ENCODE assay signal across 13 cellular contexts in the genomic region with DNA sequence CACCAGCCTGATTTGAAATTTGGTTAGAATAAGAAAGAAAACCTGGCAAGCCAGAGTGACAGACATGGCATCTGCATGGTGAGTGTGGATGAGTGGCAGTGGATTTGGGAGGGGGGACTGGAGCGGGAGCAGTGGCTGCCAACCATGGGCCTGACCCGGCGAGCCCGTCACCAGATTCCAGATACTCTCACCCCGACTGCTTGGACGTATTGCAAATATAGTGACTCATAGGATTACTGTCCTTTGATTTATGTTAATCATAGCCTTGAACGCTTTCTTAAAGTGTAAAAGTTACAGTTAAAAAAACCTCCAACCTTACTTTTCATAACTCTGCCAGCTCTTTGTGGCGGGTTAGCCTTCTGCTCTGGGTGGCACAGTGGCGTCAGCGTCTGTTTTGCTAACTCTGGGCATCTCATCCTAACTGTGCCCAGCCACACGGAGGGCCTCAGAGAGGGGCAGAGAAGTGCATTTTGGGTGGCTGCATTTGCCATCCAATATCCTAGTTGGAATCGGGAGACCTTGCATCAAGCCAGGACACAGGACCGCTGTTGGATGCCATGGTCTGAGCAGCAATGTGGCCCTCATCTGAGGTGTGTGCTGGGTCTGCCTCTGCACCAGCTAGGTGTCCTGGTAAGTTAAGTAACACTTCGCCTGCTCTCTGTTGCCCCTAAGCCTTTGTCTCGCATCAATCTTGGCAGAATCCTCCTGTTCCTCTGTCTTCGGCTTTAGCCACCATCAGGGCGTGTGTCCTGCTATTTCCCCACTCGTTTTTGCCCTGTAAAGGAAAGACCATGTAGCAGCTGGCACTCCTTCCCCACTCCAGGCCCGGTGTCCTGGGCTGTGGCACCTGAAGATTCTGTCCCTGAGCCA. TPM values are rescaled to one million over a fixed set of nuclear protein-coding genes. Genes with fewer than 3 reads are reported as not detected.
DNase-seq lines count a peak whose midpoint lies in the region; ATAC-seq lines count a peak whose summit lies in the region.
"Had no signal": no experiment of that assay in that cellular context is flagged by ENCODE, and none has a peak within 500 bp of the region (broad histone marks: within the 10 kb centered on the region; RNA-seq: fewer than 3 reads in every experiment).

No MANE protein-coding gene starts in this region.

- no peak overlapping the region for H2AFZ ChIP-seq in GM23248

- H3K36me3 ChIP-seq in GM23248 (ENCODE audit: low read depth) (no peaks in the 10 kb centered on the region; the same call in 1 of the 2 replicates), esophagus (ENCODE audit: control insufficient read depth in 2 of 2, insufficient read depth in 2 of 2, low read length in 1 of 2) (peaks cover 0 to 5% of the 10 kb centered on the region in 2 donors), skeletal muscle satellite cell (ENCODE audit: insufficient read depth, low read length) (peaks cover 3% of the 10 kb centered on the region)

- peaks cover 34% of the 10 kb centered on the region for H3F3A ChIP-seq in GM23248 (ENCODE audit: insufficient read depth)

- in situ Hi-C loops in GM23248 (cut with MboI), result no loop called here

- H3K27ac ChIP-seq in GM23248 (peak overlapping the region; percentile 50), esophagus (ENCODE audit: low read depth in 2 of 2, low read length in 1 of 2) (peak overlapping the region; percentile 69 to 88)
- H3K27ac ChIP-seq: heart right ventricle, prostate gland had no signal

- H3K4me1 ChIP-seq in GM23248 (ENCODE audit: insufficient read depth), result peaks cover 25% of the 10 kb centered on the region
- peaks cover 7 to 42% of the 10 kb centered on the region in 2 donors for H3K4me1 ChIP-seq in esophagus (ENCODE audit: control insufficient read depth in 2 of 2, insufficient read depth in 2 of 2, low read length in 1 of 2)
- peaks cover 35% of the 10 kb centered on the region for H3K4me1 ChIP-seq in skeletal muscle satellite cell (ENCODE audit: control insufficient read depth, insufficient read depth, low read length)
- H3K4me1 ChIP-seq: prostate gland had no signal

- no peaks in the 10 kb centered on the region for H3K9me2 ChIP-seq in GM23248 (ENCODE audit: insufficient read depth)

- peak overlapping the region; percentile 24 for H3K4me2 ChIP-seq in GM23248 (ENCODE audit: unreplicated experiment)
- H3K4me2 ChIP-seq in skeletal muscle satellite cell (ENCODE audit: low read length), result peak overlapping the region; percentile 53

- no peak for ATAC-seq in GM18868 (IDR thresholded peaks at IDR 0.05; ENCODE audit: unreplicated experiment)
- ATAC-seq: activated T-cell treated with anti-CD3 and anti-CD28 coated beads, Interleukin-2, amount 50 U/mL, for 72 hours; heart right ventricle had no signal

- H3K4me3 ChIP-seq in GM23248, result 0 out of 2 replicates have a peak overlapping the region, but pooled peaks have one; percentile 8
- H3K4me3 ChIP-seq in esophagus (ENCODE audit: low read depth in 1 of 2, low read length in 2 of 2), result no peak overlapping the region
- H3K4me3 ChIP-seq in skeletal muscle satellite cell (ENCODE audit: low read length), result no peak overlapping the region
- H3K4me3 ChIP-seq: heart right ventricle, prostate gland had no signal

- H3K9me3 ChIP-seq in GM23248 (ENCODE audit: low read depth) (no peaks in the 10 kb centered on the region), esophagus (ENCODE audit: control insufficient read depth in 2 of 2, insufficient read depth in 1 of 2, low read depth in 1 of 2, low read length in 1 of 2) (no peaks in the 10 kb centered on the region), skeletal muscle satellite cell (replicated peaks; ENCODE audit: low read length) (no peaks in the 10 kb centered on the region)
- H3K9me3 ChIP-seq: heart right ventricle, prostate gland had no signal

- H3K27me3 ChIP-seq in GM23248 (replicated peaks; ENCODE audit: insufficient read depth) (no peaks in the 10 kb centered on the region), esophagus (ENCODE audit: control insufficient read depth in 1 of 2, insufficient read depth in 2 of 2, low read length in 2 of 2) (no peaks in the 10 kb centered on the region), skeletal muscle satellite cell (ENCODE audit: control insufficient read depth, insufficient read depth, low read length) (no peaks in the 10 kb centered on the region)
- H3K27me3 ChIP-seq: heart right ventricle had no signal

- H3K9ac ChIP-seq in GM23248 (peak overlapping the region; percentile 24), skeletal muscle satellite cell (ENCODE audit: low read depth, low read length) (no peak overlapping the region)

- WGBS in GM23248 (ENCODE audit: low coverage in 1 of 2, low lambda C conversion rate in 2 of 2, missing lambda C conversion rate in 2 of 2), 2 experiments, result 3 to 4% methylated on average over 19 of the region's 19 CpGs
- 41 to 59% methylated on average over 19 of the region's 19 CpGs for WGBS in esophagus, 2 donors

- no peaks in the 10 kb centered on the region for H4K20me1 ChIP-seq in GM23248 (ENCODE audit: insufficient read depth)

- H3K79me2 ChIP-seq in GM23248 (ENCODE audit: insufficient read depth), result no peaks in the 10 kb centered on the region

- DNase-seq in GM23248 (peak; percentile 90), RKO (ENCODE audit: low spot score) (peak; percentile 90)
- no peak for DNase-seq in activated CD8-positive, alpha-beta memory T cell treated with anti-CD3 and anti-CD28 coated beads, Interleukin-2, amount 50 U/mL, for 4 hours
- no peak for DNase-seq in activated naive CD4-positive, alpha-beta T cell treated with anti-CD3 and anti-CD28 coated beads, Interleukin-2, amount 50 U/mL, for 16 hours
- no peak for DNase-seq in activated CD4-positive, alpha-beta T cell treated with anti-CD3 and anti-CD28 coated beads for 1 hour
- DNase-seq: activated T-cell treated with anti-CD3 and anti-CD28 coated beads, Interleukin-2, amount 50 U/mL, for 72 hours; central memory CD4-positive, alpha-beta T cell; heart right ventricle; NCI-H1694 had no signal

RNA-seq across cellular contexts. Expression of a gene that starts 26.6 kb away (rescaled TPM):
- 38.4 and 43.0 TPM in 2 replicates for total RNA-seq in GM23248 (2014; rRNA removed; shearing (Covaris generic))
- polyA plus RNA-seq in GM23248 (2016; fragmentation: Nextera tagmentation; extraction: Ambion mirVana) (5.6 and 6.6 TPM in 2 replicates), esophagus (10 to 100 TPM; 15.9 to 20.5 TPM)
- 23.2 and 26.4 TPM in 2 replicates for total RNA-seq in skeletal muscle satellite cell (2012; rRNA removed)

RNA-seq across cellular contexts. Expression of a gene that starts 34.3 kb away (rescaled TPM):
- total RNA-seq in GM23248 (2014; rRNA removed; shearing (Covaris generic)), result 55.2 and 69.0 TPM in 2 replicates
- polyA plus RNA-seq in GM23248 (2016; fragmentation: Nextera tagmentation; extraction: Ambion mirVana), result 67.2 and 70.2 TPM in 2 replicates
- 10 to 100 TPM; 31.1 to 53.3 TPM for polyA plus RNA-seq in esophagus
- 21.8 and 28.6 TPM in 2 replicates for total RNA-seq in skeletal muscle satellite cell (2012; rRNA removed)

RNA-seq across cellular contexts. Expression of a gene that starts 42.3 kb away (rescaled TPM):
- 66.5 and 93.6 TPM in 2 replicates for total RNA-seq in GM23248 (2014; rRNA removed; shearing (Covaris generic))
- polyA plus RNA-seq in GM23248 (2016; fragmentation: Nextera tagmentation; extraction: Ambion mirVana), result 54.0 and 58.3 TPM in 2 replicates
- polyA plus RNA-seq in esophagus, result 10 to 100 TPM; 27.5 to 28.1 TPM
- 50.5 and 54.2 TPM in 2 replicates for total RNA-seq in skeletal muscle satellite cell (2012; rRNA removed)

Comparison
In these comparisons a context has a peak if more than half of its experiments do, and no peak if none do; other contexts are left out.
1. DNase-seq: peak in GM23248 (single experiment) and RKO (single experiment); none in activated CD8-positive, alpha-beta memory T cell treated with anti-CD3 and anti-CD28 coated beads, Interleukin-2, amount 50 U/mL, for 4 hours (single experiment), activated naive CD4-positive, alpha-beta T cell treated with anti-CD3 and anti-CD28 coated beads, Interleukin-2, amount 50 U/mL, for 16 hours (single experiment) and activated CD4-positive, alpha-beta T cell treated with anti-CD3 and anti-CD28 coated beads for 1 hour (single experiment).